In genomic region chr4:80912350-80912749, GRCh38 we compare ENCODE assay signal across 25 cellular contexts.
DNase-seq lines count a peak whose midpoint lies in the region; ATAC-seq, FAIRE-seq and TF ChIP-seq lines count a peak whose summit lies in the region.
"Had no signal": no experiment of that assay in that cellular context is flagged by ENCODE, and none has a peak within 500 bp of the region (broad histone marks: within the 10 kb centered on the region; RNA-seq: fewer than 3 reads in every experiment).

No MANE protein-coding gene starts in this region.

- peak; percentile 30; the same call in 2 of the 3 replicates for ATAC-seq in GM12878
- peak; percentile 38 to 57 for ATAC-seq in natural killer cell treated with Interleukin-12 subunit alpha and Interleukin-12 subunit beta and Interleukin-15 and Interleukin-18, amount 100 ng/mL, for 72 hours
- ATAC-seq in aorta (ENCODE audit: low FRiP score) = peak; percentile 11
- no peak for ATAC-seq in HG03159 (IDR thresholded peaks at IDR 0.05; ENCODE audit: unreplicated experiment)
- ATAC-seq in GM19035 (IDR thresholded peaks at IDR 0.05; ENCODE audit: unreplicated experiment) = no peak
- ATAC-seq: A549 had no signal

- H3K27me3 Mint-ChIP-seq in natural killer cell treated with Interleukin-12 subunit alpha and Interleukin-12 subunit beta and Interleukin-15 and Interleukin-18, amount 100 ng/mL, for 72 hours = peaks cover 12 to 32% of the 10 kb centered on the region in 2 donors

- TF ChIP-seq EP300 in GM12878 (IDR thresholded peaks at IDR 0.05; ENCODE audit: borderline replicate concordance in 1 of 2, control insufficient read depth in 1 of 2, low read depth in 2 of 2, low read length in 2 of 2) = no peak

- BruUV-seq in GM12878 (replicated peaks; lab: Mats Ljungman, UMichigan) = no TSS peak

- H3K9me3 ChIP-seq in GM12878 (replicated peaks; ENCODE audit: control insufficient read depth, insufficient read depth, low read length) = no peaks in the 10 kb centered on the region; the same call in none of the 3 replicates
- no peaks in the 10 kb centered on the region for H3K9me3 ChIP-seq in aorta (ENCODE audit: control insufficient read depth, low read length)
- H3K9me3 ChIP-seq: A549, BE2C had no signal

- TF ChIP-seq POLR2A in GM12878 (IDR thresholded peaks at IDR 0.05; ENCODE audit: low read depth, low read length) = no peak

- no peak overlapping the region for H3K27ac ChIP-seq in GM12878 (ENCODE audit: control insufficient read depth, insufficient read depth)
- H3K27ac ChIP-seq in aorta (ENCODE audit: low read depth in 1 of 2, low read length in 2 of 2) = no peak overlapping the region
- H3K27ac ChIP-seq: A549; BLaER1 treated with 17β-estradiol and CSF1 and Interleukin-3, amounts not matched to agents 10 nM and 100 nM had no signal

- SMC1A ChIA-PET in GM12878 (lab: Charles Lee; ENCODE audit: uncharacterized antibody, unreplicated experiment) = interaction anchor here (1.2 to 4.3 kb wide), 3 partner anchors 14 to 92 kb away, joined by 3 to 18 read pairs (median 4); no protein-coding TSS in a partner anchor

- in situ Hi-C loops in GM12878 (cut with MboI) = no loop called here

- H3K36me3 ChIP-seq in GM12878 (ENCODE audit: control insufficient read depth in 2 of 2, insufficient read depth in 2 of 2, low read length in 1 of 2) (no peaks in the 10 kb centered on the region), aorta (ENCODE audit: control insufficient read depth in 1 of 2, insufficient read depth in 2 of 2, low read length in 1 of 2) (no peaks in the 10 kb centered on the region)
- H3K36me3 ChIP-seq: BE2C; BLaER1 treated with 17β-estradiol and CSF1 and Interleukin-3, amounts not matched to agents 10 nM and 100 nM had no signal

- peaks cover 9 to 24% of the 10 kb centered on the region in 2 donors for H3K4me1 Mint-ChIP-seq in natural killer cell treated with Interleukin-12 subunit alpha and Interleukin-12 subunit beta and Interleukin-15 and Interleukin-18, amount 100 ng/mL, for 72 hours (ENCODE audit: low read depth in 2 of 2)

- no peak overlapping the region for H3K9ac ChIP-seq in GM12878 (ENCODE audit: control insufficient read depth, insufficient read depth, low read length)
- H3K9ac ChIP-seq: BLaER1 treated with 17β-estradiol and CSF1 and Interleukin-3, amounts not matched to agents 10 nM and 100 nM had no signal

- no peaks in the 10 kb centered on the region for H4K20me1 ChIP-seq in GM12878 (ENCODE audit: control insufficient read depth, insufficient read depth)
- H4K20me1 ChIP-seq: BLaER1 treated with 17β-estradiol and CSF1 and Interleukin-3, amounts not matched to agents 10 nM and 100 nM had no signal

- H3K4me3 ChIP-seq in GM12878 (no peak overlapping the region), aorta (ENCODE audit: low read length in 2 of 2) (no peak overlapping the region)
- H3K4me3 ChIP-seq: A549; BLaER1 treated with 17β-estradiol and CSF1 and Interleukin-3, amounts not matched to agents 10 nM and 100 nM had no signal

- no peak overlapping the region for H2AFZ ChIP-seq in GM12878 (ENCODE audit: control insufficient read depth, low read depth, low read length)

- no peak for TF ChIP-seq RAD21 in GM12878 (IDR thresholded peaks at IDR 0.05; ENCODE audit: insufficient read depth, low read depth, low read length)

- H3K27ac Mint-ChIP-seq in natural killer cell treated with Interleukin-12 subunit alpha and Interleukin-12 subunit beta and Interleukin-15 and Interleukin-18, amount 100 ng/mL, for 72 hours = no peak overlapping the region
- H3K27ac Mint-ChIP-seq: CD14-positive monocyte; CD4-positive, alpha-beta T cell; CD8-positive, alpha-beta memory T cell had no signal

- over 99% methylated on average over 7 of the region's 7 CpGs for WGBS in GM12878 (ENCODE audit: insufficient coverage, insufficient replicate concordance, low lambda C conversion rate, missing lambda C conversion rate)
- 90 to 95% methylated on average over 7 of the region's 7 CpGs for WGBS in aorta, 2 donors

- no peak for TF ChIP-seq CTCF in GM12878 (IDR thresholded peaks at IDR 0.05 in 2 of 3, conservative IDR thresholded peaks at IDR 0.05 in 1 of 3; ENCODE audit: control insufficient read depth in 2 of 3, extremely low read depth in 1 of 3, insufficient read depth in 1 of 3, low read depth in 3 of 3, low read length in 3 of 3)

- RAD21 ChIA-PET in GM12878 (lab: Charles Lee; ENCODE audit: unreplicated experiment) = interaction anchor here (0.9 kb wide), 1 partner anchor 15 kb away, joined by 3 read pairs; no protein-coding TSS in a partner anchor

- intact Hi-C loops in GM12878 (cut with micrococcal nuclease; ENCODE audit: unreplicated experiment) (no loop called here), aorta (cut with DNase I) (no loop called here)

- H3K4me2 ChIP-seq in GM12878 (ENCODE audit: control insufficient read depth, insufficient read depth) = no peak overlapping the region
- H3K4me2 ChIP-seq: A549; BLaER1 treated with 17β-estradiol and CSF1 and Interleukin-3, amounts not matched to agents 10 nM and 100 nM had no signal

- DNase-seq in NCI-H82 (lab: John Stamatoyannopoulos, UW) = peak; percentile 2
- DNase-seq in NCI-H82 treated with DMSO at 0.1 percent for 48 hours (lab: John Stamatoyannopoulos, UW; ENCODE audit: unreplicated experiment) = no peak
- no peak for DNase-seq in GM12878 (ENCODE audit: low read depth, low spot score)
- no peak for DNase-seq in natural killer cell treated with Interleukin-12 subunit alpha and Interleukin-12 subunit beta and Interleukin-15 and Interleukin-18, amount 100 ng/mL, for 72 hours (ENCODE audit: low spot score)
- no peak for DNase-seq in aorta
- DNase-seq in OCI-M2 (lab: John Stamatoyannopoulos, UW; ENCODE audit: unreplicated experiment) = no peak
- DNase-seq: 8988T; ACHN; AML-193; BE2C; CD4-positive, alpha-beta T cell; CD8-positive, alpha-beta memory T cell; DMS 273 treated with DMSO at 0.1 percent for 48 hours; DND-41; GOT3; HCEC 1CT had no signal

- H3K27me3 ChIP-seq in GM12878 (replicated peaks in 1 of 2; ENCODE audit: control insufficient read depth in 2 of 2, insufficient read depth in 2 of 2, low read length in 1 of 2) (no peaks in the 10 kb centered on the region), aorta (ENCODE audit: control insufficient read depth in 1 of 2, insufficient read depth in 2 of 2, low read length in 1 of 2) (no peaks in the 10 kb centered on the region)
- H3K27me3 ChIP-seq: BE2C; BLaER1 treated with 17β-estradiol and CSF1 and Interleukin-3, amounts not matched to agents 10 nM and 100 nM had no signal

- peaks cover under 1% of the 10 kb centered on the region for H3K9me3 Mint-ChIP-seq in natural killer cell treated with Interleukin-12 subunit alpha and Interleukin-12 subunit beta and Interleukin-15 and Interleukin-18, amount 100 ng/mL, for 72 hours

- CTCF ChIA-PET in GM12878 (lab: Yijun Ruan, JAX) = interaction anchor here (1.0 to 1.4 kb wide), 2 partner anchors 14 to 137 kb away, joined by 3 to 4 read pairs; no protein-coding TSS in a partner anchor

- POLR2A ChIA-PET in GM12878 (lab: Charles Lee) = no interaction called here

- no peak for FAIRE-seq in GM12878 (lab: Jason Lieb, UNC)
- FAIRE-seq: A549, D721Med, G401.6, GM18507, H54 had no signal

- H3K4me3 Mint-ChIP-seq in natural killer cell treated with Interleukin-12 subunit alpha and Interleukin-12 subunit beta and Interleukin-15 and Interleukin-18, amount 100 ng/mL, for 72 hours = no peak overlapping the region
- H3K4me3 Mint-ChIP-seq: CD14-positive monocyte; CD4-positive, alpha-beta T cell; CD8-positive, alpha-beta memory T cell had no signal

- H3K79me2 ChIP-seq in GM12878 (ENCODE audit: control insufficient read depth, insufficient read depth, low read length) = no peaks in the 10 kb centered on the region

- H3K36me3 Mint-ChIP-seq in natural killer cell treated with Interleukin-12 subunit alpha and Interleukin-12 subunit beta and Interleukin-15 and Interleukin-18, amount 100 ng/mL, for 72 hours = peaks cover 13% of the 10 kb centered on the region
- H3K36me3 Mint-ChIP-seq: CD14-positive monocyte; CD8-positive, alpha-beta memory T cell had no signal

- H3K4me1 ChIP-seq in GM12878 (ENCODE audit: control insufficient read depth, insufficient read depth, low read length) (no peaks in the 10 kb centered on the region), aorta (ENCODE audit: control insufficient read depth in 1 of 2, insufficient read depth in 2 of 2, low read length in 2 of 2) (no peaks in the 10 kb centered on the region)
- H3K4me1 ChIP-seq: A549; BE2C; BLaER1 treated with 17β-estradiol and CSF1 and Interleukin-3, amounts not matched to agents 10 nM and 100 nM had no signal

TF ChIP-seq in GM12878, 131 proteins besides CTCF, POLR2A, EP300 and RAD21 (continues in another document):
- TF ChIP-seq REST (IDR thresholded peaks at IDR 0.05; ENCODE audit: low read depth, low read length) (no peak), NFYA (IDR thresholded peaks at IDR 0.05; ENCODE audit: borderline replicate concordance, low read depth, low read length) (no peak), CBX5 (IDR thresholded peaks at IDR 0.05; ENCODE audit: low read depth) (no peak), TCF7 (IDR thresholded peaks at IDR 0.05; ENCODE audit: borderline replicate concordance) (no peak), EED (IDR thresholded peaks at IDR 0.05; ENCODE audit: low read depth) (no peak), SUPT20H (IDR thresholded peaks at IDR 0.05; ENCODE audit: borderline replicate concordance, control insufficient read depth, low read depth, low read length) (no peak), MTA3 (IDR thresholded peaks at IDR 0.05; ENCODE audit: borderline replicate concordance, low read length) (no peak)

Comparison
In these comparisons a context has a peak if more than half of its experiments do, and no peak if none do; other contexts are left out.
1. ATAC-seq: peak in GM12878 (single experiment), natural killer cell treated with Interleukin-12 subunit alpha and Interleukin-12 subunit beta and Interleukin-15 and Interleukin-18, amount 100 ng/mL, for 72 hours (2 of 2) and aorta (single experiment); none in HG03159 (single experiment) and GM19035 (single experiment).